ENCODE assay signal across 8 cellular contexts in the genomic region with DNA sequence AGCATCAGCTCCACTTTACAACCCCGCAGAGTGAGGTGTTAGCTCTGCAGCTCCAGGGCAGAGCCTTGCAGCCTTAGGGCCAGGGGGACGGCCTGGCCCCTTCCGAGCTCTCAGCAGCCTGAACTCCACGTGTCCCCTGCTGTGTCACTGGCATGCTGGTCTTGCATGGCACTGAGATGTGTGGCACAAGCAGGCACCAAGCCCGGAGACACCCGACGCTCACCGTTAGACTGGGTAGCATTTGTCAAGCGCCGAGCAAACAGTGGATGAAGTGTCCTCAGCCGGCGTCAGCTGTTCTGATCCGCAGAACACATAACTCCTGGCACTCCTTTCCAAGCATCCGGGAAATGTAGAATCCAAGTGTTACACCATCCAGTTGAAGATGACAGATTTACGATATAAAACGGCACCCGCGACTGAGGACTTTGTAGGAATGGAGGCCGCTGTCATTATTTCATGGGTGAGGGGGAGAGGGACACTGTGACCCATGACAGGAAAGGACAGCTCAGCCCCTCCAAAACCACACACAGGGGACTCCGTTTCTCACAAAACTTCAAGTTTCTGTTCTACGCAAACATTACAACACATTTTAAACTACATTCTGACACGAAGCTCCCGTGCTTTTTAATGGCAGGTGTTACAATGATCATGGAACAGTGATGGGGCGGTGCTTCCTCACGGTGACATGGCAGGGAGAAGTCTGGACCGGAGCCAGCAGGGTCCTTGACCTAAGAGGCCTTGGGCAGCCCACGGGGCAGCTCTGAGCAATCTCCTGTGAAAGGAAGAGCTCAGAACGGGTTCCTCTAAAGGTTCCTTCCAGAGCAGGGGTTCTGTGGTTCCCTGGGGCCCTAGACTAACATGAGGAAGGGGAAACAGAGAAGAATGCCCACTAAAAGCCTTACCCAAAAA.
DNase-seq lines count a peak whose midpoint lies in the region; ATAC-seq, FAIRE-seq and TF ChIP-seq lines count a peak whose summit lies in the region.

No MANE protein-coding gene starts in this region.

- H2BK5ac ChIP-seq in IMR-90 (ENCODE audit: low read depth, low read length, poor library complexity, severe bottlenecking) = no peak overlapping the region

- TF ChIP-seq CTCF in IMR-90 (conservative IDR thresholded peaks at IDR 0.05; ENCODE audit: low read depth, low read length) (no peak), K562 (IDR thresholded peaks at IDR 0.05 in 2 of 3, conservative IDR thresholded peaks at IDR 0.05 in 1 of 3; ENCODE audit: insufficient read depth in 2 of 3, low read depth in 1 of 3, low read length in 3 of 3) (no peak)

- H3K27me3 ChIP-seq in IMR-90 (ENCODE audit: control insufficient read depth, insufficient read depth, low read length) = no peaks in the 10 kb centered on the region
- H3K27me3 ChIP-seq in K562 (ENCODE audit: control insufficient read depth in 2 of 2, insufficient read depth in 2 of 2, low read length in 2 of 2) = no peaks in the 10 kb centered on the region

- TF ChIP-seq RAD21 in IMR-90 (IDR thresholded peaks at IDR 0.05; ENCODE audit: low read length) = no peak
- no peak for TF ChIP-seq RAD21 in K562 (CRISPR knock-in tag; conservative IDR thresholded peaks at IDR 0.05 in 1 of 2, IDR thresholded peaks at IDR 0.05 in 1 of 2)

- H2BK120ac ChIP-seq in IMR-90 (ENCODE audit: low read depth, low read length) = no peak overlapping the region

- BruUV-seq in IMR-90 (replicated peaks; lab: Mats Ljungman, UMichigan) (no TSS peak), K562 (replicated peaks; lab: Mats Ljungman, UMichigan) (no TSS peak)

- H3K36me3 ChIP-seq in IMR-90 (ENCODE audit: control insufficient read depth, insufficient read depth, low read length) = peaks cover 7% of the 10 kb centered on the region
- H3K36me3 ChIP-seq in K562 (ENCODE audit: control insufficient read depth, insufficient read depth, low read length) = no peaks in the 10 kb centered on the region; the same call in 2 of the 3 replicates

- H2BK20ac ChIP-seq in IMR-90 (ENCODE audit: low read depth, low read length) = no peak overlapping the region

- H3K9me3 ChIP-seq in IMR-90 (ENCODE audit: control insufficient read depth, insufficient read depth, low read length) (peaks cover 2% of the 10 kb centered on the region; the same call in 1 of the 2 replicates), K562 (replicated peaks; ENCODE audit: control insufficient read depth, insufficient read depth, low read depth, low read length) (no peaks in the 10 kb centered on the region)

- peaks cover 26 to 78% of the 10 kb centered on the region in 2 experiments for H3K79me1 ChIP-seq in IMR-90 (ENCODE audit: low read depth in 1 of 2, low read length in 2 of 2)

- no peak overlapping the region for H4K91ac ChIP-seq in IMR-90 (ENCODE audit: insufficient read depth, low read depth, low read length)

- no peak for DNase-seq in IMR-90
- no peak for DNase-seq in K562 (ENCODE audit: extremely low read depth in 1 of 4, low spot score in 3 of 4)
- peak; percentile 84 for DNase-seq in left kidney (ENCODE audit: low read depth, low spot score)
- peak; percentile 1 for DNase-seq in stimulated activated naive CD8-positive, alpha-beta T cell treated with anti-CD3 and anti-CD28 coated beads, Interleukin-15, Interleukin-2, amounts not matched to agents 100 U/mL and 50 U/mL, for 24 hours
- no peak for DNase-seq in stimulated activated CD4-positive, alpha-beta T cell treated with anti-CD3 and anti-CD28 coated beads, Interleukin-4, amount 100 ng/mL, for 24 hours

- peaks cover 47% of the 10 kb centered on the region for H3K79me2 ChIP-seq in K562 (ENCODE audit: control insufficient read depth, insufficient read depth, low read length)

- dilution Hi-C loops in IMR-90 (cut with HindIII; ENCODE audit: low sequenced_read_pairs, unreplicated experiment) = no loop called here

- H2AFZ ChIP-seq in IMR-90 (replicated peaks; ENCODE audit: low read length, poor library complexity) = peak overlapping the region; percentile 19
- no peak overlapping the region for H2AFZ ChIP-seq in K562 (ENCODE audit: low read depth, low read length)

- H4K20me1 ChIP-seq in IMR-90 (ENCODE audit: insufficient read depth, low read length) = peaks cover 14% of the 10 kb centered on the region; the same call in 1 of the 2 replicates
- H4K20me1 ChIP-seq in K562 (replicated peaks; ENCODE audit: control insufficient read depth, insufficient read depth, low read length) = no peaks in the 10 kb centered on the region

- H3K23ac ChIP-seq in IMR-90 (ENCODE audit: low read depth, low read length) = no peak overlapping the region; the same call in 1 of the 2 replicates

- H2BK15ac ChIP-seq in IMR-90 (ENCODE audit: low read depth, low read length) = no peak overlapping the region

- peak overlapping the region; percentile 53 for H2AK9ac ChIP-seq in IMR-90 (replicated peaks; ENCODE audit: low read depth, low read length, poor library complexity)

- no peak overlapping the region for H2AK5ac ChIP-seq in IMR-90 (ENCODE audit: low read depth, low read length)

- intact Hi-C loops in IMR-90 (cut with micrococcal nuclease) (no loop called here), K562 (cut with micrococcal nuclease) (no loop called here)

- ATAC-seq in IMR-90 (ENCODE audit: low read depth) (no peak), K562 (no peak), GM21381 (IDR thresholded peaks at IDR 0.05; ENCODE audit: unreplicated experiment) (no peak), GM18861 (IDR thresholded peaks at IDR 0.05; ENCODE audit: unreplicated experiment) (no peak), GM19463 (IDR thresholded peaks at IDR 0.05; ENCODE audit: unreplicated experiment) (no peak)
- ATAC-seq in stimulated activated naive CD8-positive, alpha-beta T cell treated with anti-CD3 and anti-CD28 coated beads, Interleukin-15, Interleukin-2, amounts not matched to agents 100 U/mL and 50 U/mL, for 24 hours = no peak

- H3K56ac ChIP-seq in IMR-90 (ENCODE audit: extremely low read depth, insufficient read depth, low read length) = no peak overlapping the region

- no peak overlapping the region; a peak in 2 of 4 replicates for H4K8ac ChIP-seq in IMR-90 (ENCODE audit: low read depth in 2 of 2, low read length in 2 of 2)

- TF ChIP-seq POLR2A in IMR-90 (IDR thresholded peaks at IDR 0.05; ENCODE audit: low read depth, low read length) (no peak), K562 (conservative IDR thresholded peaks at IDR 0.05) (no peak)

- no peak overlapping the region for H3K27ac ChIP-seq in IMR-90 (ENCODE audit: insufficient read depth, low read length)
- H3K27ac ChIP-seq in K562 (ENCODE audit: extremely low read depth, low read depth, low read length) = no peak overlapping the region

- TF ChIP-seq EP300 in K562 (IDR thresholded peaks at IDR 0.05; ENCODE audit: low read length) = no peak

- H4K5ac ChIP-seq in IMR-90 (ENCODE audit: low read depth, low read length) = no peak overlapping the region

- CTCF ChIA-PET in IMR-90 (lab: Yijun Ruan, JAX) = interaction anchor here (1.0 kb wide), 1 partner anchor 30 kb away, joined by 3 read pairs; no protein-coding TSS in a partner anchor
- CTCF ChIA-PET in K562 (lab: Yijun Ruan, JAX; ENCODE audit: low intra/inter-chr PET ratio) = no interaction called here

- no peak overlapping the region for H3K4me3 ChIP-seq in IMR-90 (ENCODE audit: insufficient read depth, low read depth, low read length)
- H3K4me3 ChIP-seq in K562 = no peak overlapping the region

- FAIRE-seq in K562 (lab: Jason Lieb, UNC) = no peak

- H3K9ac ChIP-seq in IMR-90 (ENCODE audit: low read depth, low read length) (no peak overlapping the region), K562 (ENCODE audit: insufficient read depth in 1 of 2, low read depth in 2 of 2, low read length in 2 of 2) (peak overlapping the region in 1 of 2 experiments; percentile 68; a peak in 2 of 4 replicates)

- POLR2A ChIA-PET in IMR-90 (lab: Charles Lee; ENCODE audit: unreplicated experiment) (no interaction called here), K562 (lab: Yijun Ruan, JAX) (no interaction called here)

- 0 out of 2 replicates have a peak overlapping the region, but pooled peaks have one; percentile 25 for H3K14ac ChIP-seq in IMR-90 (replicated peaks; ENCODE audit: low read depth, low read length)

- no peak overlapping the region for H3K18ac ChIP-seq in IMR-90 (ENCODE audit: low read depth, low read length)

- H3K4me2 ChIP-seq in IMR-90 (ENCODE audit: low read depth, low read length) (no peak overlapping the region), K562 (ENCODE audit: insufficient read depth, low read length) (no peak overlapping the region)

- H3K4ac ChIP-seq in IMR-90 (ENCODE audit: low read depth, low read length) = peak overlapping the region; percentile 57; the same call in 1 of the 2 replicates

- whole genome bisulfite sequencing in IMR-90 (ENCODE audit: extremely low coverage in 2 of 2, insufficient read length in 1 of 2), 2 experiments = 65% methylated on average over 11 of the region's 28 CpGs; no CpG with 5 or more reads in 1 of the 2 experiments
- 74% methylated on average over 21 of the region's 28 CpGs for WGBS in K562 (ENCODE audit: insufficient coverage, low coverage, missing lambda C conversion rate)

- H3K9me1 ChIP-seq in IMR-90 (ENCODE audit: insufficient read depth, low read length) = peaks cover 17% of the 10 kb centered on the region
- no peaks in the 10 kb centered on the region for H3K9me1 ChIP-seq in K562 (ENCODE audit: control insufficient read depth, insufficient read depth, low read length)

- in situ Hi-C loops in IMR-90 (cut with MboI; ENCODE audit: low sequenced_read_pairs) = no loop called here
- in situ Hi-C loops in K562 (cut with MboI) = no loop called here

- H3K4me1 ChIP-seq in IMR-90 (ENCODE audit: control insufficient read depth, insufficient read depth, low read length) = peaks cover 19% of the 10 kb centered on the region; the same call in 1 of the 2 replicates
- H3K4me1 ChIP-seq in K562 (replicated peaks in 1 of 2; ENCODE audit: control insufficient read depth in 2 of 2, insufficient read depth in 2 of 2, low read length in 2 of 2) = peaks cover 1 to 50% of the 10 kb centered on the region in 2 experiments; a peak in 4 of 5 replicates

TF ChIP-seq in IMR-90, 13 proteins besides CTCF, POLR2A, EP300 and RAD21 (continues in another document):
- TF ChIP-seq NFE2L2 (IDR thresholded peaks at IDR 0.05; ENCODE audit: low read depth, low read length) = no peak
- no peak for TF ChIP-seq CHD1 (IDR thresholded peaks at IDR 0.05; ENCODE audit: low read depth, low read length)
- no peak for TF ChIP-seq CEBPB (IDR thresholded peaks at IDR 0.05; ENCODE audit: low read depth, low read length)
- TF ChIP-seq SMC3 (IDR thresholded peaks at IDR 0.05; ENCODE audit: low read depth, low read length) = no peak

TF ChIP-seq in K562, 482 proteins besides CTCF, POLR2A, EP300 and RAD21 (continues in another document):
- TF ChIP-seq, protein P1, sequence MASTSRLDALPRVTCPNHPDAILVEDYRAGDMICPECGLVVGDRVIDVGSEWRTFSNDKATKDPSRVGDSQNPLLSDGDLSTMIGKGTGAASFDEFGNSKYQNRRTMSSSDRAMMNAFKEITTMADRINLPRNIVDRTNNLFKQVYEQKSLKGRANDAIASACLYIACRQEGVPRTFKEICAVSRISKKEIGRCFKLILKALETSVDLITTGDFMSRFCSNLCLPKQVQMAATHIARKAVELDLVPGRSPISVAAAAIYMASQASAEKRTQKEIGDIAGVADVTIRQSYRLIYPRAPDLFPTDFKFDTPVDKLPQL (IDR thresholded peaks at IDR 0.05; ENCODE audit: extremely low read depth, insufficient read length) = no peak
- peak; percentile 42 for TF ChIP-seq MEIS2 (IDR thresholded peaks at IDR 0.05; ENCODE audit: partially characterized antibody)
- no peak for TF ChIP-seq TBP (optimal IDR thresholded peaks at IDR 0.05; ENCODE audit: low read depth, low read length)

Comparison
In these comparisons a context has a peak if more than half of its experiments do, and no peak if none do; other contexts are left out.
1. DNase-seq: peak in left kidney (single experiment) and stimulated activated naive CD8-positive, alpha-beta T cell treated with anti-CD3 and anti-CD28 coated beads, Interleukin-15, Interleukin-2, amounts not matched to agents 100 U/mL and 50 U/mL, for 24 hours (single experiment); none in IMR-90 (single experiment), K562 (0 of 4) and stimulated activated CD4-positive, alpha-beta T cell treated with anti-CD3 and anti-CD28 coated beads, Interleukin-4, amount 100 ng/mL, for 24 hours (single experiment).